ENCODE assay signal across 8 cellular contexts in the genomic region with DNA sequence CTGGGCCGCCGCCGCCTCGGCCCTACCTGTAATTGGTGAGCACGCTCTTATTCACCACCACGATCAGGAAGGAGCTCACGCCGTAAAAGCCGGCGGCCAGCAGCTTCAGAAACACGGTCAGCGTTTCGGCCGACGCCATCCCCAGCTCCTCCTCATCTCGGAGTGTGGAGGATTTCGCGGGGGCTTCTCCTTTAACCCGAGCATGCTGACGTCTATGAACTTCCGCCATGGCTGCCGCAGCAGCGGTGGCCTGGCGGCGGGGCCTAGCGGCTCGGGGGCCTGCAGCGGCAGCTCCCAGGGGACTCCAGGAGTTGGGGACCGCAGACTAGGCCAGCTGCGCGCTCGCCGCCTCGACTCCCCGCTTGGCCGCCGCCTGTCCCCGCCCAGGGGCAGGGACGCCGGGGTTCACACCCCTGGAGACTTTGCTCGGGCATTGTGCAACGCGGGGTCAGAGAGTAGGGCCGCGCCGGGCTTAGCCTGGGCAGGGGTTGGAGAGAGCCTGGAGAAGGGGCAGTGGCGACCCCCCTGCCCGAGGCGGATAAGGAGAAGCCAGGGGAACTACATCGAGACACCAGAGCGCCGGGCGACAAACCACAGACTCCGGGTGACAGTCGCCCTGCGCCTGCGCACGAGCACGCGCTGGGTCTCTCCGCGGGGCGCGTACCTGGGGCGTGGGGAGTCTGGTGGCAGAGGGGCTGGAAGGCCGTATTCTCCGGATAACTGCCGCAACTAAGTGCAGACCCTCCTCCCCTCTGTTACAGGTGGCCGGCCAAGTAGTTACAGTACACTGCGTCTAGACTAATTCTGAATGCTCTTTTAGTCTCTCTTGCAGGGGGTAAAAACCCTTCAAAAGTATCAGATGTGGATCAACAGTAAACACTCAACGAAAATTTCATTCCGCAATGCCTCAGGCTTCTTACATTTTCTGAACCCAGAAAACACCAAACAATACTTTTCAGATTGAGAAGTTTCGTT. TPM values are rescaled to one million over a fixed set of nuclear protein-coding genes. Genes with fewer than 3 reads are reported as not detected.
A peak's percentile ranks its signal among the peaks of the same experiment; 100 is the strongest.
DNase-seq lines count a peak whose midpoint lies in the region; ATAC-seq and TF ChIP-seq lines count a peak whose summit lies in the region.

A gene (minus strand): TSS at position 364 of the 975 bp plus-strand sequence. CDS start 135 bp downstream, at position 229.

- TF ChIP-seq CTCF in chondrocyte (IDR thresholded peaks at IDR 0.05) = peak; percentile 4

- H3K4me3 Mint-ChIP-seq in chondrocyte (ENCODE audit: unreplicated experiment) = peak within 1 kb of the TSS; percentile 80

- H3K27me3 ChIP-seq in layer of hippocampus (ENCODE audit: control insufficient read depth, insufficient read depth, low read length) = no peaks in the 10 kb centered on the region

- H3K36me3 Mint-ChIP-seq in chondrocyte (ENCODE audit: low read depth) = peaks cover 7% of the 10 kb centered on the region

- H3K27ac ChIP-seq in layer of hippocampus (ENCODE audit: low read depth, low read length) = peak within 1 kb of the TSS; percentile 92

- DNase-seq in AML-193 (lab: John Stamatoyannopoulos, UW) (peak; percentile 51 to 65), NCI-H446 treated with DMSO at 0.1 percent for 48 hours (lab: John Stamatoyannopoulos, UW) (peak; percentile 23), chondrocyte (ENCODE audit: low spot score) (peak; percentile 81)
- peak; percentile 62 to 66 for DNase-seq in activated CD4-positive, alpha-beta T cell treated with anti-CD3 and anti-CD28 coated beads for 24 hours (ENCODE audit: low read depth in 2 of 2)
- peak; percentile 79 for DNase-seq in stimulated activated CD4-positive, alpha-beta T cell treated with anti-CD3 and anti-CD28 coated beads, Interleukin-1b, Interleukin-23, amount 100 ng/mL, for 48 hours

- ATAC-seq in GM19025 (IDR thresholded peaks at IDR 0.05; ENCODE audit: low read depth, unreplicated experiment) = peak; percentile 75
- ATAC-seq in HG03280 (IDR thresholded peaks at IDR 0.05; ENCODE audit: unreplicated experiment) = peak; percentile 82

- H3K9me3 Mint-ChIP-seq in chondrocyte (ENCODE audit: low read depth) = no peaks in the 10 kb centered on the region

- peak within 1 kb of the TSS; percentile 92 for H3K27ac Mint-ChIP-seq in chondrocyte (ENCODE audit: unreplicated experiment)

- no peaks in the 10 kb centered on the region for H3K27me3 Mint-ChIP-seq in chondrocyte (ENCODE audit: low read depth)

- H3K4me1 Mint-ChIP-seq in chondrocyte (ENCODE audit: low read depth) = peaks cover 28% of the 10 kb centered on the region

RNA-seq across cellular contexts. Expression of the gene that starts here (rescaled TPM):
- 9.2 to 14.8 TPM (median 9.3 TPM) in 3 replicates for total RNA-seq in chondrocyte

Comparison
In these comparisons a context has a peak if more than half of its experiments do, and no peak if none do; other contexts are left out.
1. Peak in every context shown above with its lines: DNase-seq, ATAC-seq and H3K27ac ChIP-seq.
2. DNase-seq: peak in every context shown above with its lines; median percentile 81 in chondrocyte; 79 in stimulated activated CD4-positive, alpha-beta T cell treated with anti-CD3 and anti-CD28 coated beads, Interleukin-1b, Interleukin-23, amount 100 ng/mL, for 48 hours; 64 in activated CD4-positive, alpha-beta T cell treated with anti-CD3 and anti-CD28 coated beads for 24 hours; 58 in AML-193; 23 in NCI-H446 treated with DMSO at 0.1 percent for 48 hours.